1 cellular context compared by ENCODE assay signal in the genomic region with DNA sequence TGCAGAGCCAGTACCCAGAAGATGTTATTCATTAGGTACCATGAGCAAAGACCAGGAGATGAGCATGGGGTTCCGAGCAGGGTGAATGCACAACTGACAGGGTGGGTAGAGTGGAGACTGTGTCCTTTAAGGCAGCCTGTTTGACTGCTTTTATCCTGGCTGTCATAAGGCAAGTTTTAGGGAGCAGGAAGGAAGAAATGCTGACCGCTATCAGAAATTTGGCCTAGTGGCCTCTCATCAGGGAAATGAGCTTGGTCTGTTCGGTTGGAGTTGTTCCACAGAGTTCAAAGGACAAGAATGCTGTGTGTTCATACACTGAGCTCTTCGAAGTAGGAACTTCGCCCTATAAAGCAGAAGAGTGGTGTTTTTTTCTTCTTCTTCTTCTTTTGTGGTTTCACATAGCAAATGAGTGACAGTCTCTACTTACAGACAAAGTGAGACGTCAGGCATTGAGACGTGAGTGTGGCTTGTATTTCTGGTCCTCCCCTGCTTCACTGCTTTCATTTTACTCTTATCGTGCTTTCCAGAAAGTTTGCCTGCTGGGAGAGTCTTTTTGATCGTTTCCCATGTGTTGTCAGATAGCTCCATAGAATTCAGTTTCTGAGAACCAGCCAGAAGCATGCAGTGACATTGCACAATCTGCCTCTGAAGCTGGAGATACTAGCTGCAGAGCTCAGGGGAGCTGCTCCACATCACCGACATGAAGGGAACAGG.
TF ChIP-seq lines count a peak whose summit lies in the region.

A gene with protein sequence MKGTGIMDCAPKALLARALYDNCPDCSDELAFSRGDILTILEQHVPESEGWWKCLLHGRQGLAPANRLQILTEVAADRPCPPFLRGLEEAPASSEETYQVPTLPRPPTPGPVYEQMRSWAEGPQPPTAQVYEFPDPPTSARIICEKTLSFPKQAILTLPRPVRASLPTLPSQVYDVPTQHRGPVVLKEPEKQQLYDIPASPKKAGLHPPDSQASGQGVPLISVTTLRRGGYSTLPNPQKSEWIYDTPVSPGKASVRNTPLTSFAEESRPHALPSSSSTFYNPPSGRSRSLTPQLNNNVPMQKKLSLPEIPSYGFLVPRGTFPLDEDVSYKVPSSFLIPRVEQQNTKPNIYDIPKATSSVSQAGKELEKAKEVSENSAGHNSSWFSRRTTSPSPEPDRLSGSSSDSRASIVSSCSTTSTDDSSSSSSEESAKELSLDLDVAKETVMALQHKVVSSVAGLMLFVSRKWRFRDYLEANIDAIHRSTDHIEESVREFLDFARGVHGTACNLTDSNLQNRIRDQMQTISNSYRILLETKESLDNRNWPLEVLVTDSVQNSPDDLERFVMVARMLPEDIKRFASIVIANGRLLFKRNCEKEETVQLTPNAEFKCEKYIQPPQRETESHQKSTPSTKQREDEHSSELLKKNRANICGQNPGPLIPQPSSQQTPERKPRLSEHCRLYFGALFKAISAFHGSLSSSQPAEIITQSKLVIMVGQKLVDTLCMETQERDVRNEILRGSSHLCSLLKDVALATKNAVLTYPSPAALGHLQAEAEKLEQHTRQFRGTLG (plus strand): TSS at position 502 of the 714 bp plus-strand sequence. CDS start 199 bp downstream, at position 701.

TF ChIP-seq in K562, 482 proteins besides CTCF, POLR2A, EP300 and RAD21 (continued from another document and continues in another):
- TF ChIP-seq, protein P1, sequence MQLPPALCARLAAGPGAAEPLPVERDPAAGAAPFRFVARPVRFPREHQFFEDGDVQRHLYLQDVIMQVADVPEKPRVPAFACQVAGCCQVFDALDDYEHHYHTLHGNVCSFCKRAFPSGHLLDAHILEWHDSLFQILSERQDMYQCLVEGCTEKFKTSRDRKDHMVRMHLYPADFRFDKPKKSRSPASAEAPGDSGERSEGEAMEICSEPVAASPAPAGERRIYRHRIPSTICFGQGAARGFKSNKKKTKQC (CRISPR knock-in tag; IDR thresholded peaks at IDR 0.05), result no peak
- peak; percentile 82 for TF ChIP-seq MYNN (IDR thresholded peaks at IDR 0.05)
- TF ChIP-seq MYNN (CRISPR knock-in tag; IDR thresholded peaks at IDR 0.05), result no peak
- TF ChIP-seq, protein P2, sequence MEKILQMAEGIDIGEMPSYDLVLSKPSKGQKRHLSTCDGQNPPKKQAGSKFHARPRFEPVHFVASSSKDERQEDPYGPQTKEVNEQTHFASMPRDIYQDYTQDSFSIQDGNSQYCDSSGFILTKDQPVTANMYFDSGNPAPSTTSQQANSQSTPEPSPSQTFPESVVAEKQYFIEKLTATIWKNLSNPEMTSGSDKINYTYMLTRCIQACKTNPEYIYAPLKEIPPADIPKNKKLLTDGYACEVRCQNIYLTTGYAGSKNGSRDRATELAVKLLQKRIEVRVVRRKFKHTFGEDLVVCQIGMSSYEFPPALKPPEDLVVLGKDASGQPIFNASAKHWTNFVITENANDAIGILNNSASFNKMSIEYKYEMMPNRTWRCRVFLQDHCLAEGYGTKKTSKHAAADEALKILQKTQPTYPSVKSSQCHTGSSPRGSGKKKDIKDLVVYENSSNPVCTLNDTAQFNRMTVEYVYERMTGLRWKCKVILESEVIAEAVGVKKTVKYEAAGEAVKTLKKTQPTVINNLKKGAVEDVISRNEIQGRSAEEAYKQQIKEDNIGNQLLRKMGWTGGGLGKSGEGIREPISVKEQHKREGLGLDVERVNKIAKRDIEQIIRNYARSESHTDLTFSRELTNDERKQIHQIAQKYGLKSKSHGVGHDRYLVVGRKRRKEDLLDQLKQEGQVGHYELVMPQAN (IDR thresholded peaks at IDR 0.05; ENCODE audit: borderline replicate concordance), result no peak; the same call in 1 of the 2 replicates
- peak; percentile 98 for TF ChIP-seq SMARCA4 (IDR thresholded peaks at IDR 0.05)
- peak; percentile 45; the same call in 1 of the 2 replicates for TF ChIP-seq XRCC5 (IDR thresholded peaks at IDR 0.05; ENCODE audit: low read depth, low read length)
- TF ChIP-seq, protein P3, sequence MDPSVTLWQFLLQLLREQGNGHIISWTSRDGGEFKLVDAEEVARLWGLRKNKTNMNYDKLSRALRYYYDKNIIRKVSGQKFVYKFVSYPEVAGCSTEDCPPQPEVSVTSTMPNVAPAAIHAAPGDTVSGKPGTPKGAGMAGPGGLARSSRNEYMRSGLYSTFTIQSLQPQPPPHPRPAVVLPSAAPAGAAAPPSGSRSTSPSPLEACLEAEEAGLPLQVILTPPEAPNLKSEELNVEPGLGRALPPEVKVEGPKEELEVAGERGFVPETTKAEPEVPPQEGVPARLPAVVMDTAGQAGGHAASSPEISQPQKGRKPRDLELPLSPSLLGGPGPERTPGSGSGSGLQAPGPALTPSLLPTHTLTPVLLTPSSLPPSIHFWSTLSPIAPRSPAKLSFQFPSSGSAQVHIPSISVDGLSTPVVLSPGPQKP (CRISPR knock-in tag; IDR thresholded peaks at IDR 0.05), result no peak
- TF ChIP-seq ZNF717 (CRISPR knock-in tag; IDR thresholded peaks at IDR 0.05), result no peak
- peak; percentile 51 for TF ChIP-seq BRD9 (IDR thresholded peaks at IDR 0.05; ENCODE audit: low read depth, partially characterized antibody)
- TF ChIP-seq SPI1 (IDR thresholded peaks at IDR 0.05; ENCODE audit: borderline replicate concordance, low read depth, low read length), result no peak
- peak; percentile 94 for TF ChIP-seq MYC (IDR thresholded peaks at IDR 0.05; ENCODE audit: low read depth, low read length)
- TF ChIP-seq MYC (CRISPR knock-in tag; IDR thresholded peaks at IDR 0.05; ENCODE audit: borderline replicate concordance, low read depth), result no peak
- no peak for TF ChIP-seq ZNF444 (CRISPR knock-in tag; IDR thresholded peaks at IDR 0.05)
- TF ChIP-seq, protein P4, sequence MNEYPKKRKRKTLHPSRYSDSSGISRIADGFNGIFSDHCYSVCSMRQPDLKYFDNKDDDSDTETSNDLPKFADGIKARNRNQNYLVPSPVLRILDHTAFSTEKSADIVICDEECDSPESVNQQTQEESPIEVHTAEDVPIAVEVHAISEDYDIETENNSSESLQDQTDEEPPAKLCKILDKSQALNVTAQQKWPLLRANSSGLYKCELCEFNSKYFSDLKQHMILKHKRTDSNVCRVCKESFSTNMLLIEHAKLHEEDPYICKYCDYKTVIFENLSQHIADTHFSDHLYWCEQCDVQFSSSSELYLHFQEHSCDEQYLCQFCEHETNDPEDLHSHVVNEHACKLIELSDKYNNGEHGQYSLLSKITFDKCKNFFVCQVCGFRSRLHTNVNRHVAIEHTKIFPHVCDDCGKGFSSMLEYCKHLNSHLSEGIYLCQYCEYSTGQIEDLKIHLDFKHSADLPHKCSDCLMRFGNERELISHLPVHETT (CRISPR knock-in tag; conservative IDR thresholded peaks at IDR 0.05 in 1 of 2, IDR thresholded peaks at IDR 0.05 in 1 of 2), result peak in 1 of 2 experiments; percentile 76; a peak in 2 of 4 replicates
- no peak for TF ChIP-seq STAG1 (CRISPR knock-in tag; IDR thresholded peaks at IDR 0.05; ENCODE audit: borderline replicate concordance)
- no peak for TF ChIP-seq NFIX (CRISPR knock-in tag; IDR thresholded peaks at IDR 0.05; ENCODE audit: low read depth)
- no peak for TF ChIP-seq RBM22 (IDR thresholded peaks at IDR 0.05; ENCODE audit: low read depth, low read length, poor library complexity, severe bottlenecking)
- TF ChIP-seq, protein P5, sequence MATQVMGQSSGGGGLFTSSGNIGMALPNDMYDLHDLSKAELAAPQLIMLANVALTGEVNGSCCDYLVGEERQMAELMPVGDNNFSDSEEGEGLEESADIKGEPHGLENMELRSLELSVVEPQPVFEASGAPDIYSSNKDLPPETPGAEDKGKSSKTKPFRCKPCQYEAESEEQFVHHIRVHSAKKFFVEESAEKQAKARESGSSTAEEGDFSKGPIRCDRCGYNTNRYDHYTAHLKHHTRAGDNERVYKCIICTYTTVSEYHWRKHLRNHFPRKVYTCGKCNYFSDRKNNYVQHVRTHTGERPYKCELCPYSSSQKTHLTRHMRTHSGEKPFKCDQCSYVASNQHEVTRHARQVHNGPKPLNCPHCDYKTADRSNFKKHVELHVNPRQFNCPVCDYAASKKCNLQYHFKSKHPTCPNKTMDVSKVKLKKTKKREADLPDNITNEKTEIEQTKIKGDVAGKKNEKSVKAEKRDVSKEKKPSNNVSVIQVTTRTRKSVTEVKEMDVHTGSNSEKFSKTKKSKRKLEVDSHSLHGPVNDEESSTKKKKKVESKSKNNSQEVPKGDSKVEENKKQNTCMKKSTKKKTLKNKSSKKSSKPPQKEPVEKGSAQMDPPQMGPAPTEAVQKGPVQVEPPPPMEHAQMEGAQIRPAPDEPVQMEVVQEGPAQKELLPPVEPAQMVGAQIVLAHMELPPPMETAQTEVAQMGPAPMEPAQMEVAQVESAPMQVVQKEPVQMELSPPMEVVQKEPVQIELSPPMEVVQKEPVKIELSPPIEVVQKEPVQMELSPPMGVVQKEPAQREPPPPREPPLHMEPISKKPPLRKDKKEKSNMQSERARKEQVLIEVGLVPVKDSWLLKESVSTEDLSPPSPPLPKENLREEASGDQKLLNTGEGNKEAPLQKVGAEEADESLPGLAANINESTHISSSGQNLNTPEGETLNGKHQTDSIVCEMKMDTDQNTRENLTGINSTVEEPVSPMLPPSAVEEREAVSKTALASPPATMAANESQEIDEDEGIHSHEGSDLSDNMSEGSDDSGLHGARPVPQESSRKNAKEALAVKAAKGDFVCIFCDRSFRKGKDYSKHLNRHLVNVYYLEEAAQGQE (CRISPR knock-in tag; IDR thresholded peaks at IDR 0.05; ENCODE audit: low read depth), result no peak
- peak in 1 of 2 experiments; percentile 27; a peak in 1 of 4 replicates for TF ChIP-seq SRF (CRISPR knock-in tag; IDR thresholded peaks at IDR 0.05)
- TF ChIP-seq SMARCA5 (IDR thresholded peaks at IDR 0.05), result no peak
- no peak for TF ChIP-seq SNIP1 (IDR thresholded peaks at IDR 0.05; ENCODE audit: low read depth)
- peak; percentile 66 for TF ChIP-seq TOE1 (IDR thresholded peaks at IDR 0.05; ENCODE audit: borderline replicate concordance)
- TF ChIP-seq TOE1 (CRISPR knock-in tag; IDR thresholded peaks at IDR 0.05; ENCODE audit: borderline replicate concordance, low read depth), result no peak
- TF ChIP-seq SOX6 (IDR thresholded peaks at IDR 0.05), result peak; percentile 96
- TF ChIP-seq ZNF41 (CRISPR knock-in tag; conservative IDR thresholded peaks at IDR 0.05), result peak; percentile 46; the same call in 1 of the 2 replicates
- TF ChIP-seq, protein P6, sequence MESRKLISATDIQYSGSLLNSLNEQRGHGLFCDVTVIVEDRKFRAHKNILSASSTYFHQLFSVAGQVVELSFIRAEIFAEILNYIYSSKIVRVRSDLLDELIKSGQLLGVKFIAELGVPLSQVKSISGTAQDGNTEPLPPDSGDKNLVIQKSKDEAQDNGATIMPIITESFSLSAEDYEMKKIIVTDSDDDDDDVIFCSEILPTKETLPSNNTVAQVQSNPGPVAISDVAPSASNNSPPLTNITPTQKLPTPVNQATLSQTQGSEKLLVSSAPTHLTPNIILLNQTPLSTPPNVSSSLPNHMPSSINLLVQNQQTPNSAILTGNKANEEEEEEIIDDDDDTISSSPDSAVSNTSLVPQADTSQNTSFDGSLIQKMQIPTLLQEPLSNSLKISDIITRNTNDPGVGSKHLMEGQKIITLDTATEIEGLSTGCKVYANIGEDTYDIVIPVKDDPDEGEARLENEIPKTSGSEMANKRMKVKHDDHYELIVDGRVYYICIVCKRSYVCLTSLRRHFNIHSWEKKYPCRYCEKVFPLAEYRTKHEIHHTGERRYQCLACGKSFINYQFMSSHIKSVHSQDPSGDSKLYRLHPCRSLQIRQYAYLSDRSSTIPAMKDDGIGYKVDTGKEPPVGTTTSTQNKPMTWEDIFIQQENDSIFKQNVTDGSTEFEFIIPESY (CRISPR knock-in tag; IDR thresholded peaks at IDR 0.05), result peak; percentile 16; the same call in 1 of the 2 replicates
- TF ChIP-seq BMI1 (IDR thresholded peaks at IDR 0.05; ENCODE audit: low read length), result no peak
- TF ChIP-seq SRSF7 (optimal IDR thresholded peaks at IDR 0.05; ENCODE audit: low read depth, low read length), result no peak
- TF ChIP-seq ZBED1 (IDR thresholded peaks at IDR 0.05), result peak; percentile 51; the same call in 1 of the 2 replicates
- TF ChIP-seq BCOR (IDR thresholded peaks at IDR 0.05), result peak; percentile 87
- TF ChIP-seq ZSCAN32 (CRISPR knock-in tag; IDR thresholded peaks at IDR 0.05), result no peak
- TF ChIP-seq, protein P7, sequence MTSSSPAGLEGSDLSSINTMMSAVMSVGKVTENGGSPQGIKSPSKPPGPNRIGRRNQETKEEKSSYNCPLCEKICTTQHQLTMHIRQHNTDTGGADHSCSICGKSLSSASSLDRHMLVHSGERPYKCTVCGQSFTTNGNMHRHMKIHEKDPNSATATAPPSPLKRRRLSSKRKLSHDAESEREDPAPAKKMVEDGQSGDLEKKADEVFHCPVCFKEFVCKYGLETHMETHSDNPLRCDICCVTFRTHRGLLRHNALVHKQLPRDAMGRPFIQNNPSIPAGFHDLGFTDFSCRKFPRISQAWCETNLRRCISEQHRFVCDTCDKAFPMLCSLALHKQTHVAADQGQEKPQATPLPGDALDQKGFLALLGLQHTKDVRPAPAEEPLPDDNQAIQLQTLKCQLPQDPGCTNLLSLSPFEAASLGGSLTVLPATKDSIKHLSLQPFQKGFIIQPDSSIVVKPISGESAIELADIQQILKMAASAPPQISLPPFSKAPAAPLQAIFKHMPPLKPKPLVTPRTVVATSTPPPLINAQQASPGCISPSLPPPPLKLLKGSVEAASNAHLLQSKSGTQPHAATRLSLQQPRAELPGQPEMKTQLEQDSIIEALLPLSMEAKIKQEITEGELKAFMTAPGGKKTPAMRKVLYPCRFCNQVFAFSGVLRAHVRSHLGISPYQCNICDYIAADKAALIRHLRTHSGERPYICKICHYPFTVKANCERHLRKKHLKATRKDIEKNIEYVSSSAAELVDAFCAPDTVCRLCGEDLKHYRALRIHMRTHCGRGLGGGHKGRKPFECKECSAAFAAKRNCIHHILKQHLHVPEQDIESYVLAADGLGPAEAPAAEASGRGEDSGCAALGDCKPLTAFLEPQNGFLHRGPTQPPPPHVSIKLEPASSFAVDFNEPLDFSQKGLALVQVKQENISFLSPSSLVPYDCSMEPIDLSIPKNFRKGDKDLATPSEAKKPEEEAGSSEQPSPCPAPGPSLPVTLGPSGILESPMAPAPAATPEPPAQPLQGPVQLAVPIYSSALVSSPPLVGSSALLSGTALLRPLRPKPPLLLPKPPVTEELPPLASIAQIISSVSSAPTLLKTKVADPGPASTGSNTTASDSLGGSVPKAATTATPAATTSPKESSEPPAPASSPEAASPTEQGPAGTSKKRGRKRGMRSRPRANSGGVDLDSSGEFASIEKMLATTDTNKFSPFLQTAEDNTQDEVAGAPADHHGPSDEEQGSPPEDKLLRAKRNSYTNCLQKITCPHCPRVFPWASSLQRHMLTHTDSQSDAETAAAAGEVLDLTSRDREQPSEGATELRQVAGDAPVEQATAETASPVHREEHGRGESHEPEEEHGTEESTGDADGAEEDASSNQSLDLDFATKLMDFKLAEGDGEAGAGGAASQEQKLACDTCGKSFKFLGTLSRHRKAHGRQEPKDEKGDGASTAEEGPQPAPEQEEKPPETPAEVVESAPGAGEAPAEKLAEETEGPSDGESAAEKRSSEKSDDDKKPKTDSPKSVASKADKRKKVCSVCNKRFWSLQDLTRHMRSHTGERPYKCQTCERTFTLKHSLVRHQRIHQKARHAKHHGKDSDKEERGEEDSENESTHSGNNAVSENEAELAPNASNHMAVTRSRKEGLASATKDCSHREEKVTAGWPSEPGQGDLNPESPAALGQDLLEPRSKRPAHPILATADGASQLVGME (CRISPR knock-in tag; IDR thresholded peaks at IDR 0.05), result no peak
- no peak for TF ChIP-seq NFE2L1 (tag; IDR thresholded peaks at IDR 0.05; ENCODE audit: borderline replicate concordance, low read depth)
- TF ChIP-seq SAP30 (IDR thresholded peaks at IDR 0.05; ENCODE audit: borderline replicate concordance, insufficient read depth, low read depth, low read length, poor library complexity, severe bottlenecking), result no peak
